Comparison of ENCODE assay signal across 13 cellular contexts in genomic region chr1:208997726-208998312, GRCh38.
DNase-seq lines count a peak whose midpoint lies in the region; ATAC-seq, FAIRE-seq and TF ChIP-seq lines count a peak whose summit lies in the region.
"Had no signal": no experiment of that assay in that cellular context is flagged by ENCODE, and none has a peak within 500 bp of the region (broad histone marks: within the 10 kb centered on the region; RNA-seq: fewer than 3 reads in every experiment).

No MANE protein-coding gene starts in this region.

- peaks cover 20% of the 10 kb centered on the region for H3K9me3 Mint-ChIP-seq in GM23338
- H3K9me3 Mint-ChIP-seq in astrocyte (ENCODE audit: unreplicated experiment), result peaks cover 11% of the 10 kb centered on the region
- H3K9me3 Mint-ChIP-seq in activated naive CD4-positive, alpha-beta T cell treated with anti-CD3 and anti-CD28 coated beads, Interleukin-2, amount 10 ng/mL, durations not matched to agents 7 days and 5 days, result no peaks in the 10 kb centered on the region
- H3K9me3 Mint-ChIP-seq: activated T-helper 2 cell treated with anti-CD3 and anti-CD28 coated beads, Interferon-gamma antibody, Interleukin-2, Interleukin-4, amounts not matched to agents 10 μg/mL and 5 μg/mL and 100 μg/mL, durations not matched to agents 14 hours and 24 hours and 36 hours had no signal

- no peak for FAIRE-seq in astrocyte (lab: Jason Lieb, UNC)
- no peak for FAIRE-seq in GM12891 (lab: Jason Lieb, UNC)

- H3K36me3 Mint-ChIP-seq in GM23338 (ENCODE audit: low read depth), result peaks cover 5% of the 10 kb centered on the region; the same call in 1 of the 3 replicates
- no peaks in the 10 kb centered on the region for H3K36me3 Mint-ChIP-seq in astrocyte (ENCODE audit: low read depth, unreplicated experiment)
- H3K36me3 Mint-ChIP-seq in activated naive CD4-positive, alpha-beta T cell treated with anti-CD3 and anti-CD28 coated beads, Interleukin-2, amount 10 ng/mL, durations not matched to agents 7 days and 5 days, result no peaks in the 10 kb centered on the region

- no peaks in the 10 kb centered on the region for H3K27me3 ChIP-seq in BE2C
- H3K27me3 ChIP-seq in GM23338 (ENCODE audit: insufficient read depth), result no peaks in the 10 kb centered on the region
- no peaks in the 10 kb centered on the region for H3K27me3 ChIP-seq in astrocyte (ENCODE audit: insufficient read depth, low read length)
- H3K27me3 ChIP-seq in kidney epithelial cell (ENCODE audit: control insufficient read depth, insufficient read depth, low read length), result no peaks in the 10 kb centered on the region

- CTCF ChIA-PET in activated naive CD4-positive, alpha-beta T cell treated with anti-CD3 and anti-CD28 coated beads, Interleukin-2, amount 10 ng/mL, durations not matched to agents 7 days and 5 days (lab: Charles Lee), result interaction anchor here (0.6 to 1.0 kb wide), 2 partner anchors 345 to 401 kb away, joined by 3 to 4 read pairs; no protein-coding TSS in a partner anchor

- ATAC-seq in GM23338, result no peak

- no peak for TF ChIP-seq POLR2A in GM12891 (IDR thresholded peaks at IDR 0.05; ENCODE audit: low read depth, low read length)

- no peaks in the 10 kb centered on the region; the same call in 1 of the 2 replicates for H3K4me1 ChIP-seq in BE2C
- no peaks in the 10 kb centered on the region for H3K4me1 ChIP-seq in GM23338 (ENCODE audit: insufficient read depth)
- H3K4me1 ChIP-seq in astrocyte (ENCODE audit: insufficient read depth, low read length), result no peaks in the 10 kb centered on the region

- TF ChIP-seq CTCF in BE2C (IDR thresholded peaks at IDR 0.05; ENCODE audit: low read depth, low read length) (peak; percentile 75), GM23338 (conservative IDR thresholded peaks at IDR 0.05; ENCODE audit: low read depth in 2 of 2) (peak; percentile 46 to 64; a peak in 3 of 4 replicates), astrocyte (IDR thresholded peaks at IDR 0.05; ENCODE audit: insufficient read depth, low read depth, low read length) (peak; percentile 43), kidney epithelial cell (IDR thresholded peaks at IDR 0.05; ENCODE audit: insufficient read depth, low read length, poor library complexity, severe bottlenecking) (peak; percentile 29)

- no peak overlapping the region for H3K4me2 ChIP-seq in GM23338
- no peak overlapping the region for H3K4me2 ChIP-seq in astrocyte (ENCODE audit: low read length)

- no peaks in the 10 kb centered on the region for H3K9me2 ChIP-seq in GM23338 (ENCODE audit: insufficient read depth)

- H3F3A ChIP-seq in GM23338 (replicated peaks; ENCODE audit: low read depth), result no peaks in the 10 kb centered on the region

- H3K9me3 ChIP-seq in BE2C (no peaks in the 10 kb centered on the region), astrocyte (ENCODE audit: insufficient read depth, low read depth, low read length) (no peaks in the 10 kb centered on the region)

- H3K27me3 Mint-ChIP-seq in GM23338 (ENCODE audit: insufficient read depth, low read depth, poor library complexity) (no peaks in the 10 kb centered on the region), astrocyte (ENCODE audit: low read depth, unreplicated experiment) (peaks cover 1% of the 10 kb centered on the region)
- H3K27me3 Mint-ChIP-seq in activated naive CD4-positive, alpha-beta T cell treated with anti-CD3 and anti-CD28 coated beads, Interleukin-2, amount 10 ng/mL, durations not matched to agents 7 days and 5 days, result peaks cover 3% of the 10 kb centered on the region

- no peak overlapping the region for H3K9ac ChIP-seq in astrocyte (ENCODE audit: low read length)

- H3K79me2 ChIP-seq in GM23338 (replicated peaks; ENCODE audit: insufficient read depth) (no peaks in the 10 kb centered on the region), astrocyte (ENCODE audit: insufficient read depth, low read length) (no peaks in the 10 kb centered on the region)

- H3K36me3 ChIP-seq in BE2C, result no peaks in the 10 kb centered on the region
- no peaks in the 10 kb centered on the region for H3K36me3 ChIP-seq in GM23338 (ENCODE audit: insufficient read depth)
- no peaks in the 10 kb centered on the region for H3K36me3 ChIP-seq in astrocyte (ENCODE audit: insufficient read depth, low read length)
- no peaks in the 10 kb centered on the region for H3K36me3 ChIP-seq in kidney epithelial cell (ENCODE audit: control insufficient read depth, insufficient read depth, low read length)

- H3K4me3 ChIP-seq in BE2C (ENCODE audit: low read depth, low read length), result no peak overlapping the region
- no peak overlapping the region for H3K4me3 ChIP-seq in GM23338
- no peak overlapping the region for H3K4me3 ChIP-seq in astrocyte (ENCODE audit: insufficient read depth, low read depth, low read length)
- no peak overlapping the region for H3K4me3 ChIP-seq in kidney epithelial cell (ENCODE audit: low read depth, low read length)
- H3K4me3 ChIP-seq: lung had no signal

- H3K4me3 Mint-ChIP-seq in GM23338 (no peak overlapping the region), astrocyte (ENCODE audit: unreplicated experiment) (no peak overlapping the region)
- no peak overlapping the region for H3K4me3 Mint-ChIP-seq in activated naive CD4-positive, alpha-beta T cell treated with anti-CD3 and anti-CD28 coated beads, Interleukin-2, amount 10 ng/mL, durations not matched to agents 7 days and 5 days

- no peak for DNase-seq in BE2C
- peak; percentile 28 for DNase-seq in GM23338 (ENCODE audit: low spot score)
- DNase-seq in astrocyte (ENCODE audit: low read depth), result no peak
- no peak for DNase-seq in kidney epithelial cell (ENCODE audit: low read depth)
- no peak for DNase-seq in UCSD-AML1 (lab: John Stamatoyannopoulos, UW; ENCODE audit: unreplicated experiment)
- no peak for DNase-seq in activated naive CD4-positive, alpha-beta T cell treated with anti-CD3 and anti-CD28 coated beads, Interleukin-2, amount 10 ng/mL, durations not matched to agents 7 days and 5 days
- DNase-seq in stimulated activated CD4-positive, alpha-beta T cell treated with anti-CD3 and anti-CD28 coated beads, Interleukin-2, amount 100 ng/mL, for 48 hours, result no peak
- no peak for DNase-seq in GM12891 (ENCODE audit: insufficient read length, low spot score)
- DNase-seq: effector memory CD4-positive, alpha-beta T cell; KG1; NCI-H82 had no signal

- H2AFZ ChIP-seq in GM23338, result no peak overlapping the region
- H2AFZ ChIP-seq in astrocyte (ENCODE audit: low read depth, low read length), result no peak overlapping the region

- no peaks in the 10 kb centered on the region for H3K4me1 Mint-ChIP-seq in GM23338
- H3K4me1 Mint-ChIP-seq in astrocyte (ENCODE audit: low read depth, unreplicated experiment), result no peaks in the 10 kb centered on the region
- no peaks in the 10 kb centered on the region for H3K4me1 Mint-ChIP-seq in activated naive CD4-positive, alpha-beta T cell treated with anti-CD3 and anti-CD28 coated beads, Interleukin-2, amount 10 ng/mL, durations not matched to agents 7 days and 5 days

- H3K27ac ChIP-seq in GM23338 (ENCODE audit: low read depth), result no peak overlapping the region
- H3K27ac ChIP-seq in astrocyte (ENCODE audit: low read depth, low read length), result no peak overlapping the region

- H4K20me1 ChIP-seq in GM23338 (replicated peaks; ENCODE audit: insufficient read depth), result no peaks in the 10 kb centered on the region
- no peaks in the 10 kb centered on the region for H4K20me1 ChIP-seq in astrocyte (ENCODE audit: insufficient read depth, low read length)

- H3K27ac Mint-ChIP-seq in GM23338 (no peak overlapping the region), astrocyte (ENCODE audit: unreplicated experiment) (no peak overlapping the region)
- no peak overlapping the region for H3K27ac Mint-ChIP-seq in activated naive CD4-positive, alpha-beta T cell treated with anti-CD3 and anti-CD28 coated beads, Interleukin-2, amount 10 ng/mL, durations not matched to agents 7 days and 5 days
- H3K27ac Mint-ChIP-seq: activated T-helper 2 cell treated with anti-CD3 and anti-CD28 coated beads, Interferon-gamma antibody, Interleukin-2, Interleukin-4, amounts not matched to agents 10 μg/mL and 5 μg/mL and 100 μg/mL, durations not matched to agents 14 hours and 24 hours and 36 hours had no signal

TF ChIP-seq in GM23338, 12 proteins besides CTCF, POLR2A, EP300 and RAD21 (continues in another document):
- no peak for TF ChIP-seq CREB1 (CRISPR knock-in tag; IDR thresholded peaks at IDR 0.05; ENCODE audit: low read depth)
- no peak for TF ChIP-seq ZNF114 (CRISPR knock-in tag; IDR thresholded peaks at IDR 0.05)

TF ChIP-seq in GM12891, 5 proteins besides CTCF, POLR2A, EP300 and RAD21:
- no peak for TF ChIP-seq SPI1 (IDR thresholded peaks at IDR 0.05; ENCODE audit: low read depth, low read length)
- no peak for TF ChIP-seq TAF1 (IDR thresholded peaks at IDR 0.05; ENCODE audit: low read depth, low read length)
- TF ChIP-seq PAX5 (IDR thresholded peaks at IDR 0.05; ENCODE audit: insufficient read depth, low read length, severe bottlenecking), result no peak
- TF ChIP-seq POLR2AphosphoS5 (IDR thresholded peaks at IDR 0.05; ENCODE audit: low read depth, low read length), result no peak
